Comparison of ENCODE assay signal across 8 cellular contexts in genomic region chr3:153927107-153927506, GRCh38.
DNase-seq lines count a peak whose midpoint lies in the region; ATAC-seq, FAIRE-seq and TF ChIP-seq lines count a peak whose summit lies in the region.

No MANE protein-coding gene starts in this region.

- TF ChIP-seq CTCF in HepG2 (CRISPR knock-in tag; IDR thresholded peaks at IDR 0.05) (0 out of 2 replicates have a peak, but pooled peaks have one; percentile 8), right lobe of liver (IDR thresholded peaks at IDR 0.05) (peak in 2 of 4 donors; percentile 13 to 26)

- DNase-seq in HepG2 (ENCODE audit: low spot score) = no peak
- no peak for DNase-seq in right lobe of liver
- peak; percentile 58 for DNase-seq in NAMALWA (ENCODE audit: low spot score)
- peak; percentile 86 for DNase-seq in fibroblast of gingiva (ENCODE audit: low read depth)
- DNase-seq in aorta = no peak
- no peak for DNase-seq in middle frontal gyrus (ENCODE audit: extremely low spot score, low spot score)
- DNase-seq in activated CD4-positive, alpha-beta T cell treated with anti-CD3 and anti-CD28 coated beads, Interleukin-2, amount 50 U/mL, for 1 hour = no peak
- no peak for DNase-seq in activated CD4-positive, alpha-beta memory T cell treated with anti-CD3 and anti-CD28 coated beads for 36 hours

- H3K27me3 Mint-ChIP-seq in activated CD4-positive, alpha-beta memory T cell treated with anti-CD3 and anti-CD28 coated beads for 36 hours = peaks cover 8% of the 10 kb centered on the region

- TF ChIP-seq EP300 in HepG2 (IDR thresholded peaks at IDR 0.05; ENCODE audit: low read depth in 2 of 2, low read length in 2 of 2) (no peak), HepG2 (CRISPR knock-in tag; IDR thresholded peaks at IDR 0.05; ENCODE audit: borderline replicate concordance) (no peak)

- H3K36me3 Mint-ChIP-seq in activated CD4-positive, alpha-beta memory T cell treated with anti-CD3 and anti-CD28 coated beads for 36 hours = no peaks in the 10 kb centered on the region

- H3K27me3 ChIP-seq in HepG2 (ENCODE audit: control insufficient read depth in 1 of 2, insufficient read depth in 2 of 2, low read length in 2 of 2) = no peaks in the 10 kb centered on the region
- H3K27me3 ChIP-seq in right lobe of liver = no peaks in the 10 kb centered on the region
- no peaks in the 10 kb centered on the region for H3K27me3 ChIP-seq in aorta (ENCODE audit: control insufficient read depth in 1 of 2, insufficient read depth in 2 of 2, low read length in 1 of 2)

- intact Hi-C loops in HepG2 (cut with micrococcal nuclease; ENCODE audit: unreplicated experiment) (no loop called here), right lobe of liver (cut with DNase I) (no loop called here), aorta (cut with DNase I) (no loop called here)
- intact Hi-C loops in activated CD4-positive, alpha-beta memory T cell treated with anti-CD3 and anti-CD28 coated beads for 36 hours (cut with micrococcal nuclease) = no loop called here

- POLR2A ChIA-PET in HepG2 (lab: Yijun Ruan, JAX) = no interaction called here
- POLR2A ChIA-PET in activated CD4-positive, alpha-beta memory T cell treated with anti-CD3 and anti-CD28 coated beads for 36 hours (lab: Charles Lee) = no interaction called here

- CTCF ChIA-PET in HepG2 (lab: Yijun Ruan, JAX; ENCODE audit: low intra/inter-chr PET ratio, low total read pairs) = no interaction called here
- CTCF ChIA-PET in activated CD4-positive, alpha-beta memory T cell treated with anti-CD3 and anti-CD28 coated beads for 36 hours (lab: Charles Lee) = no interaction called here

- no peak overlapping the region for H3K4me3 Mint-ChIP-seq in activated CD4-positive, alpha-beta memory T cell treated with anti-CD3 and anti-CD28 coated beads for 36 hours

- H3K36me3 ChIP-seq in HepG2 (replicated peaks in 1 of 2; ENCODE audit: control insufficient read depth in 1 of 2, insufficient read depth in 2 of 2, low read length in 2 of 2) (no peaks in the 10 kb centered on the region), right lobe of liver (no peaks in the 10 kb centered on the region), aorta (ENCODE audit: control insufficient read depth in 1 of 2, insufficient read depth in 2 of 2, low read length in 1 of 2) (no peaks in the 10 kb centered on the region)

- TF ChIP-seq RAD21 in HepG2 (CRISPR knock-in tag; IDR thresholded peaks at IDR 0.05) = no peak

- FAIRE-seq in HepG2 (lab: Jason Lieb, UNC) = no peak

- in situ Hi-C loops in HepG2 (cut with HindIII; ENCODE audit: extremely low pct_ligation_motif_present, low pct_unique_long_range_greater_than_20kb) = no loop called here

- no peak overlapping the region for H3K4me2 ChIP-seq in HepG2 (ENCODE audit: low read depth, low read length)

- H3K27ac ChIP-seq in HepG2 (ENCODE audit: extremely low read length, insufficient read depth, low read length) (no peak overlapping the region), right lobe of liver (no peak overlapping the region), aorta (ENCODE audit: low read depth in 1 of 2, low read length in 2 of 2) (no peak overlapping the region)

- H3K4me1 ChIP-seq in HepG2 (ENCODE audit: insufficient read depth, low read length) (no peaks in the 10 kb centered on the region), right lobe of liver (no peaks in the 10 kb centered on the region), aorta (ENCODE audit: control insufficient read depth in 1 of 2, insufficient read depth in 2 of 2, low read length in 2 of 2) (peaks cover 0 to 2% of the 10 kb centered on the region in 2 donors)

- H2AFZ ChIP-seq in HepG2 (ENCODE audit: low read length) = no peak overlapping the region

- no peak for TF ChIP-seq POLR2A in HepG2 (IDR thresholded peaks at IDR 0.05; ENCODE audit: insufficient read depth in 1 of 2, low read depth in 2 of 2, low read length in 2 of 2)
- no peak for TF ChIP-seq POLR2A in right lobe of liver (IDR thresholded peaks at IDR 0.05)

- H3K9me3 Mint-ChIP-seq in activated CD4-positive, alpha-beta memory T cell treated with anti-CD3 and anti-CD28 coated beads for 36 hours = no peaks in the 10 kb centered on the region

- H3K79me2 ChIP-seq in HepG2 (ENCODE audit: insufficient read depth, low read length) = no peaks in the 10 kb centered on the region

- H3K4me3 ChIP-seq in HepG2 (replicated peaks in 1 of 3; ENCODE audit: insufficient read depth in 1 of 3, low read depth in 2 of 3, low read length in 3 of 3) = no peak overlapping the region
- H3K4me3 ChIP-seq in right lobe of liver = no peak overlapping the region
- no peak overlapping the region for H3K4me3 ChIP-seq in aorta (ENCODE audit: low read length in 2 of 2)

- no peak overlapping the region for H3K27ac Mint-ChIP-seq in activated CD4-positive, alpha-beta memory T cell treated with anti-CD3 and anti-CD28 coated beads for 36 hours

- H3K9ac ChIP-seq in HepG2 (ENCODE audit: insufficient read depth, low read depth, low read length) = no peak overlapping the region

- H3K9me3 ChIP-seq in HepG2 (ENCODE audit: low read length) (no peaks in the 10 kb centered on the region), right lobe of liver (no peaks in the 10 kb centered on the region), aorta (ENCODE audit: control insufficient read depth, low read length) (no peaks in the 10 kb centered on the region)

- 16% methylated on average over 5 of the region's 5 CpGs for WGBS in HepG2 (ENCODE audit: low lambda C conversion rate)
- 59% methylated on average over 5 of the region's 5 CpGs for WGBS in right lobe of liver (ENCODE audit: insufficient coverage, low coverage, low lambda C conversion rate, missing lambda C conversion rate)
- WGBS in aorta, 2 donors = 31% methylated on average over 5 of the region's 5 CpGs

- H4K20me1 ChIP-seq in HepG2 (ENCODE audit: insufficient read depth, low read length) = no peaks in the 10 kb centered on the region

- no peak for ATAC-seq in HepG2
- no peak for ATAC-seq in right lobe of liver
- peak; percentile 84 for ATAC-seq in aorta (ENCODE audit: low FRiP score)

- H3K4me1 Mint-ChIP-seq in activated CD4-positive, alpha-beta memory T cell treated with anti-CD3 and anti-CD28 coated beads for 36 hours (ENCODE audit: low read depth) = no peaks in the 10 kb centered on the region

- no TSS peak for BruUV-seq in HepG2 (replicated peaks; lab: Mats Ljungman, UMichigan)

TF ChIP-seq in HepG2, 621 proteins besides CTCF, POLR2A, EP300 and RAD21:
- TF ChIP-seq TBP (CRISPR knock-in tag; IDR thresholded peaks at IDR 0.05) (no peak), ZNF546 (CRISPR knock-in tag; conservative IDR thresholded peaks at IDR 0.05) (no peak), STAG1 (CRISPR knock-in tag; IDR thresholded peaks at IDR 0.05) (peak; percentile 25; the same call in 1 of the 2 replicates)

Comparison
In these comparisons a context has a peak if more than half of its experiments do, and no peak if none do; other contexts are left out.
1. DNase-seq: peak in NAMALWA (single experiment) and fibroblast of gingiva (single experiment); none in HepG2 (single experiment), right lobe of liver (0 of 3), aorta (0 of 2), middle frontal gyrus (single experiment), activated CD4-positive, alpha-beta T cell treated with anti-CD3 and anti-CD28 coated beads, Interleukin-2, amount 50 U/mL, for 1 hour (single experiment) and activated CD4-positive, alpha-beta memory T cell treated with anti-CD3 and anti-CD28 coated beads for 36 hours (single experiment).